In the genomic region with DNA sequence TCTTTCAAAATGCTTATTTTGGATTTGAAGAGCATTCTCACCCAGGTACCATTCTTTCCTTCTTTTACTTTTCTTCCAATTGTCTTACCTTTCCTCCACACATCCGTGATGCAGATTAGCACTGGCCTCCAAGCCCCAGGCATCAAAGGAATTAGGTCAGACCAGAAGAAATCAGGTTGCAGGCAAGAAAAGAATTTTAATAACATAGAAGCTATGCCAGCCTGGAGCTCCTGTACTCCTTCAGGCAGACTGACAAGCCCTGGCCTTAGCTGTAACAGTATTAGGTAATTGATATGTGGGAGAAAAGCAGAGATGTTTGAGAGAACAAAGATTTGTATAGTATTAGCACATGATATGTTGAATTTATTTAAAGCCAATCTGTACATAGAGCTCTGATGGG, we compare ENCODE assay signal across 1 cellular context.
TF ChIP-seq lines count a peak whose summit lies in the region.

No MANE protein-coding gene starts in this region.

TF ChIP-seq in WTC11, 78 proteins besides CTCF, POLR2A, EP300 and RAD21 (continued from another document):
- TF ChIP-seq, protein P1, sequence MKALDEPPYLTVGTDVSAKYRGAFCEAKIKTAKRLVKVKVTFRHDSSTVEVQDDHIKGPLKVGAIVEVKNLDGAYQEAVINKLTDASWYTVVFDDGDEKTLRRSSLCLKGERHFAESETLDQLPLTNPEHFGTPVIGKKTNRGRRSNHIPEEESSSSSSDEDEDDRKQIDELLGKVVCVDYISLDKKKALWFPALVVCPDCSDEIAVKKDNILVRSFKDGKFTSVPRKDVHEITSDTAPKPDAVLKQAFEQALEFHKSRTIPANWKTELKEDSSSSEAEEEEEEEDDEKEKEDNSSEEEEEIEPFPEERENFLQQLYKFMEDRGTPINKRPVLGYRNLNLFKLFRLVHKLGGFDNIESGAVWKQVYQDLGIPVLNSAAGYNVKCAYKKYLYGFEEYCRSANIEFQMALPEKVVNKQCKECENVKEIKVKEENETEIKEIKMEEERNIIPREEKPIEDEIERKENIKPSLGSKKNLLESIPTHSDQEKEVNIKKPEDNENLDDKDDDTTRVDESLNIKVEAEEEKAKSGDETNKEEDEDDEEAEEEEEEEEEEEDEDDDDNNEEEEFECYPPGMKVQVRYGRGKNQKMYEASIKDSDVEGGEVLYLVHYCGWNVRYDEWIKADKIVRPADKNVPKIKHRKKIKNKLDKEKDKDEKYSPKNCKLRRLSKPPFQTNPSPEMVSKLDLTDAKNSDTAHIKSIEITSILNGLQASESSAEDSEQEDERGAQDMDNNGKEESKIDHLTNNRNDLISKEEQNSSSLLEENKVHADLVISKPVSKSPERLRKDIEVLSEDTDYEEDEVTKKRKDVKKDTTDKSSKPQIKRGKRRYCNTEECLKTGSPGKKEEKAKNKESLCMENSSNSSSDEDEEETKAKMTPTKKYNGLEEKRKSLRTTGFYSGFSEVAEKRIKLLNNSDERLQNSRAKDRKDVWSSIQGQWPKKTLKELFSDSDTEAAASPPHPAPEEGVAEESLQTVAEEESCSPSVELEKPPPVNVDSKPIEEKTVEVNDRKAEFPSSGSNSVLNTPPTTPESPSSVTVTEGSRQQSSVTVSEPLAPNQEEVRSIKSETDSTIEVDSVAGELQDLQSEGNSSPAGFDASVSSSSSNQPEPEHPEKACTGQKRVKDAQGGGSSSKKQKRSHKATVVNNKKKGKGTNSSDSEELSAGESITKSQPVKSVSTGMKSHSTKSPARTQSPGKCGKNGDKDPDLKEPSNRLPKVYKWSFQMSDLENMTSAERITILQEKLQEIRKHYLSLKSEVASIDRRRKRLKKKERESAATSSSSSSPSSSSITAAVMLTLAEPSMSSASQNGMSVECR (CRISPR knock-in tag; IDR thresholded peaks at IDR 0.05; ENCODE audit: borderline replicate concordance), result no peak
TF ChIP-seq in WTC11: peak in this region for 0.
